Comparison of ENCODE assay signal across 8 cellular contexts in the genomic region with DNA sequence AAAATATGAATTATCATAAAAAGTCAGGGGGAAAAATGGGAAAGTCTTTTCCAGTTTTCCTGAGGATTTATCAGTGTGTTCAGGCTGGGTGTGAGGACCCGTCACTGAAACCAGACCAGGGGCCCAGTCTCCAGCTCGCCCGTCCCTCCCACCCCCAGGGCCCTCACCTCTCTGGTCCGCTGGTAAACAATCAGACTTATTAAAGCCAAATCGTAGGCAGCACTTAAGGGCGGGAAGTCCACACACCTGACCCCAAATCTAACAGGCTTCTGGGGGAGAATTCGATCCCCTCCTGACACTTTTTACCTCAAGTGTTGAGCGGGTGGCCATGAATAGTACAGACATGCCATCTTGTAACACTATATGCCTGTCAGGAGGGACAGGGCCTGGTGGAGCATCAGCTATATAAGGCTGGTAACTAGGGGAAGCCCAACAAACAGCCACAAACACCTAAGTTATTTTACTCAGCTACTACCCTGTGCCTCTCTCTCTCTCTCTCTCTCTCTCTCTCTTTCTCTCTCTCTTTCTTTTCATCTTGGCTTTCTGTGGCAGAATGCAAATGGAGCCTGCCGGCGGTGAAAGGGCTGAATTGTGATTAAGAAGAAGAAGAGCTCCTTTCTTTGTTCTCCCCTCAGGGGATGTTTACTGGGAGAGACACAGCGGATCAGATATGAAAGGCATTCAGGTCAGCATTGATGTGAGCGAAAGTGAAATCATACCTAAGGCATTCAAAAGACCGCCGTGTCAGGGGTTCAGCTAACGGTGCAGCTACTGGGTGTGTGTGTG. TPM values are rescaled to one million over a fixed set of nuclear protein-coding genes. Genes with fewer than 3 reads are reported as not detected.
DNase-seq lines count a peak whose midpoint lies in the region; ATAC-seq and TF ChIP-seq lines count a peak whose summit lies in the region.

No MANE protein-coding gene starts in this region.

- H3K27me3 ChIP-seq in Peyer's patch, result no peaks in the 10 kb centered on the region

- TF ChIP-seq POLR2A in Peyer's patch (IDR thresholded peaks at IDR 0.05) (no peak), erythroblast (IDR thresholded peaks at IDR 0.05; ENCODE audit: low read length) (peak; percentile 11)

- ATAC-seq in activated CD8-positive, alpha-beta memory T cell treated with anti-CD3 and anti-CD28 coated beads, Interleukin-2, amount 10 ng/mL, durations not matched to agents 7 days and 5 days, result peak; percentile 86
- peak; percentile 77 for ATAC-seq in HG02852 (IDR thresholded peaks at IDR 0.05; ENCODE audit: unreplicated experiment)

- H3K4me3 ChIP-seq in Peyer's patch, result peak overlapping the region in 1 of 4 donors; percentile 29

- DNase-seq in activated CD8-positive, alpha-beta memory T cell treated with anti-CD3 and anti-CD28 coated beads, Interleukin-2, amount 10 ng/mL, durations not matched to agents 7 days and 5 days, result peak; percentile 73
- DNase-seq in activated CD8-positive, alpha-beta memory T cell treated with anti-CD3 and anti-CD28 coated beads, Interleukin-2, amount 50 U/mL, for 4 hours, result no peak
- peak in 2 of 3 donors; percentile 46 for DNase-seq in Peyer's patch
- DNase-seq in erythroblast (lab: John Stamatoyannopoulos, UW), result peak; percentile 60
- DNase-seq in NCI-H2196 (lab: John Stamatoyannopoulos, UW; ENCODE audit: unreplicated experiment), result no peak
- no peak for DNase-seq in H4 (ENCODE audit: low spot score)

- H3K4me3 Mint-ChIP-seq in activated CD8-positive, alpha-beta memory T cell treated with anti-CD3 and anti-CD28 coated beads, Interleukin-2, amount 10 ng/mL, durations not matched to agents 7 days and 5 days, result peak overlapping the region; percentile 78
- H3K4me3 Mint-ChIP-seq in nephron, result peak overlapping the region; percentile 69 to 94 (median 83)

- H3K9me3 ChIP-seq in Peyer's patch, result no peaks in the 10 kb centered on the region

- peaks cover 22% of the 10 kb centered on the region for H3K36me3 Mint-ChIP-seq in activated CD8-positive, alpha-beta memory T cell treated with anti-CD3 and anti-CD28 coated beads, Interleukin-2, amount 10 ng/mL, durations not matched to agents 7 days and 5 days
- peaks cover 44% of the 10 kb centered on the region for H3K36me3 Mint-ChIP-seq in nephron (ENCODE audit: low read depth)

- CTCF ChIA-PET in activated CD8-positive, alpha-beta memory T cell treated with anti-CD3 and anti-CD28 coated beads, Interleukin-2, amount 10 ng/mL, durations not matched to agents 7 days and 5 days (lab: Charles Lee), result interaction anchor here (0.7 to 1.7 kb wide), 4 partner anchors 9 to 57 kb away, joined by 3 to 7 read pairs (median 4); a partner anchor contains a TSS

- peak overlapping the region; percentile 61 to 93 (median 78) for H3K27ac ChIP-seq in Peyer's patch

- H3K27me3 Mint-ChIP-seq in activated CD8-positive, alpha-beta memory T cell treated with anti-CD3 and anti-CD28 coated beads, Interleukin-2, amount 10 ng/mL, durations not matched to agents 7 days and 5 days, result peaks cover 21% of the 10 kb centered on the region
- H3K27me3 Mint-ChIP-seq in nephron (ENCODE audit: low read depth), result peaks cover 9% of the 10 kb centered on the region

- peaks cover 0 to 9% (median 4%) of the 10 kb centered on the region in 4 donors for H3K4me1 ChIP-seq in Peyer's patch

- TF ChIP-seq CTCF in Peyer's patch (IDR thresholded peaks at IDR 0.05) (peak in 1 of 6 experiments; percentile 13), nephron (IDR thresholded peaks at IDR 0.05; ENCODE audit: unreplicated experiment in 3 of 3) (no peak)

- peaks cover 83% of the 10 kb centered on the region for H3K4me1 Mint-ChIP-seq in activated CD8-positive, alpha-beta memory T cell treated with anti-CD3 and anti-CD28 coated beads, Interleukin-2, amount 10 ng/mL, durations not matched to agents 7 days and 5 days
- peaks cover 88% of the 10 kb centered on the region for H3K4me1 Mint-ChIP-seq in nephron

- no peaks in the 10 kb centered on the region for H3K9me3 Mint-ChIP-seq in activated CD8-positive, alpha-beta memory T cell treated with anti-CD3 and anti-CD28 coated beads, Interleukin-2, amount 10 ng/mL, durations not matched to agents 7 days and 5 days (ENCODE audit: low read depth)
- H3K9me3 Mint-ChIP-seq in nephron, result no peaks in the 10 kb centered on the region

- no peaks in the 10 kb centered on the region for H3K36me3 ChIP-seq in Peyer's patch

- H3K27ac Mint-ChIP-seq in activated CD8-positive, alpha-beta memory T cell treated with anti-CD3 and anti-CD28 coated beads, Interleukin-2, amount 10 ng/mL, durations not matched to agents 7 days and 5 days, result peak overlapping the region; percentile 92
- peak overlapping the region; percentile 98 to 99 (median 99) for H3K27ac Mint-ChIP-seq in nephron

RNA-seq across cellular contexts. Expression of a gene that starts 9.5 kb away (rescaled TPM):
- total RNA-seq in activated CD8-positive, alpha-beta memory T cell treated with anti-CD3 and anti-CD28 coated beads, Interleukin-2, amount 10 ng/mL, durations not matched to agents 7 days and 5 days, result 10 to 100 TPM; 40.4 to 40.9 TPM
- 100 to 1,000 TPM in 1 of 4 donors, 10 to 100 TPM in 3; 12.4 to 149 (median 29.9) TPM for total RNA-seq in Peyer's patch
- total RNA-seq in H4 (2014; rRNA removed; shearing (Covaris generic)), result 14.4 and 17.0 TPM in 2 replicates

Comparison
In these comparisons a context has a peak if more than half of its experiments do, and no peak if none do; other contexts are left out.
1. DNase-seq: peak in activated CD8-positive, alpha-beta memory T cell treated with anti-CD3 and anti-CD28 coated beads, Interleukin-2, amount 10 ng/mL, durations not matched to agents 7 days and 5 days (single experiment), Peyer's patch (2 of 3) and erythroblast (2 of 2); none in activated CD8-positive, alpha-beta memory T cell treated with anti-CD3 and anti-CD28 coated beads, Interleukin-2, amount 50 U/mL, for 4 hours (single experiment), NCI-H2196 (single experiment) and H4 (single experiment).